ENCODE assay signal across 18 cellular contexts in genomic region chr14:38646391-38646790, GRCh38.
"Had no signal": no experiment of that assay in that cellular context is flagged by ENCODE, and none has a peak within 500 bp of the region (broad histone marks: within the 10 kb centered on the region; RNA-seq: fewer than 3 reads in every experiment).

No MANE protein-coding gene starts in this region.

- H3K4me1 ChIP-seq: lower lobe of right lung, prostate gland, suprapubic skin, upper lobe of left lung had no signal

- H3K36me3 Mint-ChIP-seq: activated naive CD4-positive, alpha-beta T cell treated with anti-CD3 and anti-CD28 coated beads, Interleukin-2, amount 50 U/mL, for 72 hours; immature natural killer cell; natural killer cell had no signal

- H3K27ac ChIP-seq: brain microvascular endothelial cell, lower lobe of right lung, prostate gland, suprapubic skin, upper lobe of left lung had no signal

- H3K9me3 Mint-ChIP-seq: activated naive CD4-positive, alpha-beta T cell treated with anti-CD3 and anti-CD28 coated beads, Interleukin-2, amount 50 U/mL, for 72 hours had no signal

- H3K27ac Mint-ChIP-seq: activated naive CD4-positive, alpha-beta T cell treated with anti-CD3 and anti-CD28 coated beads, Interleukin-2, amount 50 U/mL, for 72 hours; activated T-cell treated with anti-CD3 and anti-CD28 coated beads, Interleukin-2, amount 50 U/mL, for 24 hours; endodermal cell; immature natural killer cell; natural killer cell had no signal

- H3K36me3 ChIP-seq: brain microvascular endothelial cell, lower lobe of right lung, prostate gland, suprapubic skin, upper lobe of left lung had no signal

- H3K27me3 ChIP-seq: brain microvascular endothelial cell, suprapubic skin, upper lobe of left lung had no signal

- H3K9me3 ChIP-seq: lower lobe of right lung, prostate gland, suprapubic skin, upper lobe of left lung had no signal

- H3K4me3 Mint-ChIP-seq: activated T-cell treated with anti-CD3 and anti-CD28 coated beads, Interleukin-2, amount 50 U/mL, for 24 hours; endodermal cell; immature natural killer cell; natural killer cell had no signal

- H3K27me3 Mint-ChIP-seq: activated T-cell treated with anti-CD3 and anti-CD28 coated beads, Interleukin-2, amount 50 U/mL, for 24 hours had no signal

- H3K4me1 Mint-ChIP-seq: endodermal cell, immature natural killer cell, natural killer cell had no signal

- DNase-seq: activated CD4-positive, alpha-beta T cell treated with anti-CD3 and anti-CD28 coated beads, Interleukin-2, amount 50 U/mL, for 4 hours; activated effector memory CD4-positive, alpha-beta T cell treated with anti-CD3 and anti-CD28 coated beads, Interleukin-2, amount 50 U/mL, for 16 hours; activated T-cell treated with anti-CD3 and anti-CD28 coated beads, Interleukin-2, amount 50 U/mL, for 24 hours; amniotic stem cell; brain microvascular endothelial cell; endodermal cell; immature natural killer cell; left cardiac atrium; lower lobe of right lung; natural killer cell; stimulated activated CD4-positive, alpha-beta T cell treated with anti-CD3 and anti-CD28 coated beads, Interleukin-2, amount 100 ng/mL, for 24 hours; stimulated activated naive CD4-positive, alpha-beta T cell treated with Interleukin-2 at 50 U/mL for 16 hours; T-helper 2 cell; upper lobe of left lung had no signal

- H3K4me3 ChIP-seq: lower lobe of right lung, prostate gland, suprapubic skin, upper lobe of left lung had no signal

- ATAC-seq: activated naive CD4-positive, alpha-beta T cell treated with anti-CD3 and anti-CD28 coated beads, Interleukin-2, amount 50 U/mL, for 72 hours; left cardiac atrium; lower lobe of right lung; natural killer cell; sciatic nerve had no signal
